ENCODE assay signal across 27 cellular contexts in the genomic region with DNA sequence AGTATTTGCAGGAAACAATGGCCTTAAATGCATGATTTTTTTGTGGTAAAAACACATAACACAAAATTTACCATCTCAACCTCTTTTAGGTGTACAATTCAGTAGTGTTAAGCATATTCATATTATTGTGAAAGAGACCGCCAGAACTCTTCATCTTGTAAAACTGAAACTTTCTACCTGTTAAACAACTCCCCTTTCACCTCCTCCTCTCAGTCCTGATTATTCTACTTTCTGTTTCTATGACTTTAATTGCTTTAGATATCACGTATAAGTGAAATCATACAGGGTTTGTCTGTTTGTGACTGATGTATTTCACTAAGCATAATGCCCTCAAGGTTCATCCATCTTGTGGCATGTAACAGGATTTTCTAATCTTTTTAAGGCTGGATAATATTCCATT.
"Had no signal": no experiment of that assay in that cellular context is flagged by ENCODE, and none has a peak within 500 bp of the region (broad histone marks: within the 10 kb centered on the region; RNA-seq: fewer than 3 reads in every experiment).

No MANE protein-coding gene starts in this region.

- H3K36me3 ChIP-seq: lower lobe of right lung, pancreas, prostate gland, spleen, transverse colon, upper lobe of left lung, vagina had no signal

- DNase-seq: hippocampal formation; kidney glomerular epithelial cell; left cardiac atrium; lower lobe of right lung; mammary epithelial cell; mesenchymal stem cell; naive thymus-derived CD8-positive, alpha-beta T cell; nucleus accumbens; pancreas; posterior cingulate gyrus; retina; right cardiac atrium; spleen; stimulated activated CD4-positive, alpha-beta T cell treated with anti-CD3 and anti-CD28 coated beads, Interleukin-4, amount 100 ng/mL, for 4 hours; stimulated activated CD8-positive, alpha-beta memory T cell treated with anti-CD3 and anti-CD28 coated beads, Interleukin-4, amount 100 ng/mL, for 48 hours; stimulated activated naive CD4-positive, alpha-beta T cell treated with Interleukin-2 at 50 U/mL for 16 hours; stimulated activated naive CD8-positive, alpha-beta T cell treated with anti-CD3 and anti-CD28 coated beads, Interleukin-15, amount 100 ng/mL, for 72 hours; substantia nigra; transverse colon; upper lobe of left lung had no signal

- ATAC-seq: left cardiac atrium; left lobe of liver; lower lobe of right lung; naive thymus-derived CD8-positive, alpha-beta T cell; pancreas; right cardiac atrium; sciatic nerve; stimulated activated memory B cell treated with anti-CD40 and anti-IgM and Interleukin-4, amounts not matched to agents 10 μg/mL and 1 μg/mL and 100 μg/mL, for 72 hours; stimulated activated naive CD8-positive, alpha-beta T cell treated with anti-CD3 and anti-CD28 coated beads, Interleukin-15, amount 100 ng/mL, for 72 hours had no signal

- H3K27ac ChIP-seq: lower lobe of right lung, pancreas, prostate gland, skin epidermis, spleen, transverse colon, upper lobe of left lung, vagina had no signal

- H3K4me1 ChIP-seq: lower lobe of right lung, pancreas, prostate gland, spleen, transverse colon, upper lobe of left lung, vagina had no signal

- FAIRE-seq: keratinocyte, pancreas had no signal

- H3K9me3 ChIP-seq: lower lobe of right lung, pancreas, prostate gland, spleen, transverse colon, upper lobe of left lung, vagina had no signal

- H3K27me3 ChIP-seq: pancreas, spleen, transverse colon, upper lobe of left lung, vagina had no signal

- H3K4me3 ChIP-seq: lower lobe of right lung, pancreas, prostate gland, skin epidermis, spleen, transverse colon, upper lobe of left lung, vagina had no signal
